Comparison of ENCODE assay signal across 10 cellular contexts in the genomic region with DNA sequence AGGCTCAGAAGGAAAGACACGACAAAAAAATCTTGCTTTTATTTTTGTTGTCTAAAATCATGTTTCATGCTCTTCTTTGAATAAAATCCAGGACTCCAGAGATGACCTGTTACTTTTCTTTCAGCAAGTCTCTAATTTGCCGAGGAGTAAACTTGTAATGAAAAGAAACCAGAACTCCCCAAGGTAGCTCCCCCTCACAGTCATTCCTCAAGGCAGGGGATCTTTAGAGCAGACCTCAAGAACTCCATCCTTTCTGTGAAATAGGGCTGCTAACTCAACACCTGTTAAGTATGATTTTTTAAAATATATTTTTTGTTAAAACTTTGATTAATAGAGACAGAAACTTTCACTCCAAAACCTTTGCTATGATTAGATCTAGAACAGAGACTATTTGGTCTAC.
DNase-seq lines count a peak whose midpoint lies in the region; ATAC-seq and TF ChIP-seq lines count a peak whose summit lies in the region.
"Had no signal": no experiment of that assay in that cellular context is flagged by ENCODE, and none has a peak within 500 bp of the region (broad histone marks: within the 10 kb centered on the region; RNA-seq: fewer than 3 reads in every experiment).

No MANE protein-coding gene starts in this region.

- POLR2A ChIA-PET in HCT116 (lab: Charles Lee): interaction anchor here (1.0 to 5.3 kb wide), 7 partner anchors 88 to 310 kb away, joined by 5 to 38 read pairs (median 8); no protein-coding TSS in a partner anchor

- no peaks in the 10 kb centered on the region for H4K20me1 ChIP-seq in HCT116 (ENCODE audit: insufficient read depth)
- no peaks in the 10 kb centered on the region for H4K20me1 ChIP-seq in osteoblast (ENCODE audit: insufficient read depth, low read length)
- H4K20me1 ChIP-seq in Karpas-422 (ENCODE audit: insufficient read depth, low read depth, low read length): no peaks in the 10 kb centered on the region

- BruUV-seq in HCT116 (replicated peaks; lab: Mats Ljungman, UMichigan): no TSS peak

- peaks cover 54% of the 10 kb centered on the region for H3K4me1 Mint-ChIP-seq in HFFc6 (ENCODE audit: low read depth)

- no peak overlapping the region for H3K4me3 Mint-ChIP-seq in HFFc6
- H3K4me3 Mint-ChIP-seq: activated T-helper 1 cell treated with anti-CD3 and anti-CD28 coated beads, Interleukin-12 subunit alpha, Interleukin-12 subunit beta, Interleukin-2, Interleukin-4 antibody, amounts not matched to agents 30 ng/mL and 10 ng/mL and 1 ng/mL, durations not matched to agents 14 hours and 24 hours and 36 hours; nephron progenitor cell had no signal

- TF ChIP-seq RAD21 in HCT116 (IDR thresholded peaks at IDR 0.05; ENCODE audit: low read depth): no peak

- H3K27me3 Mint-ChIP-seq in HFFc6 (ENCODE audit: insufficient read depth): peaks cover 5% of the 10 kb centered on the region

- ATAC-seq in HCT116: no peak
- no peak for ATAC-seq in HG02642 (IDR thresholded peaks at IDR 0.05; ENCODE audit: poor library complexity, unreplicated experiment)

- H3K27ac ChIP-seq in ACC112 (ENCODE audit: low read depth, low read length) (0 out of 2 replicates have a peak overlapping the region, but pooled peaks have one; percentile 10), HCT116 (ENCODE audit: low read depth, low read length) (no peak overlapping the region), ascending aorta (peak overlapping the region; percentile 3 to 45), osteoblast (ENCODE audit: low read depth, low read length) (peak overlapping the region; percentile 7), Karpas-422 (ENCODE audit: low read length) (no peak overlapping the region)

- TF ChIP-seq CTCF in HCT116 (IDR thresholded peaks at IDR 0.05 in 2 of 3, conservative IDR thresholded peaks at IDR 0.05 in 1 of 3; ENCODE audit: borderline replicate concordance in 1 of 3, insufficient read depth in 1 of 3, low read depth in 2 of 3, low read length in 2 of 3) (no peak), ascending aorta (IDR thresholded peaks at IDR 0.05) (no peak), osteoblast (IDR thresholded peaks at IDR 0.05; ENCODE audit: extremely low read depth, low read depth, low read length) (no peak), HFFc6 (IDR thresholded peaks at IDR 0.05) (no peak)

- RAD21 ChIA-PET in HCT116 (lab: Charles Lee; ENCODE audit: low non-redundant PET in 1 of 2, low total read pairs in 2 of 2, uncharacterized antibody in 2 of 2, unreplicated experiment in 2 of 2): interaction anchor here (0.6 to 3.1 kb wide), 20 partner anchors 87 to 425 kb away, joined by 3 to 49 read pairs (median 6); no protein-coding TSS in a partner anchor

- H3K9me2 ChIP-seq in HCT116 (ENCODE audit: insufficient read depth) (no peaks in the 10 kb centered on the region), Karpas-422 (replicated peaks; ENCODE audit: insufficient read depth, low read length) (no peaks in the 10 kb centered on the region)

- H3K9ac ChIP-seq in HCT116 (ENCODE audit: low read length) (no peak overlapping the region), Karpas-422 (ENCODE audit: low read length) (no peak overlapping the region)

- no peaks in the 10 kb centered on the region for H3K36me3 Mint-ChIP-seq in HFFc6 (ENCODE audit: low read depth)

- H3K4me1 ChIP-seq in ACC112 (ENCODE audit: control insufficient read depth, insufficient read depth, low read length, unreplicated experiment): peaks cover 19% of the 10 kb centered on the region
- peaks cover 19 to 40% of the 10 kb centered on the region in 2 experiments for H3K4me1 ChIP-seq in HCT116 (ENCODE audit: control insufficient read depth in 1 of 2, insufficient read depth in 2 of 2, low read length in 2 of 2)
- H3K4me1 ChIP-seq in ascending aorta: no peaks in the 10 kb centered on the region
- H3K4me1 ChIP-seq in osteoblast (ENCODE audit: insufficient read depth, low read length): peaks cover 22% of the 10 kb centered on the region
- H3K4me1 ChIP-seq in Karpas-422 (ENCODE audit: low read length): no peaks in the 10 kb centered on the region

- H3K4me3 ChIP-seq in ACC112 (ENCODE audit: low read depth, low read length) (no peak overlapping the region), HCT116 (replicated peaks in 1 of 2; ENCODE audit: low read depth in 1 of 2, low read length in 2 of 2) (no peak overlapping the region), ascending aorta (no peak overlapping the region), osteoblast (ENCODE audit: insufficient read depth, low read length) (no peak overlapping the region), Karpas-422 (ENCODE audit: low read length) (no peak overlapping the region)

- H3K36me3 ChIP-seq in ACC112 (ENCODE audit: insufficient read depth, low read length) (no peaks in the 10 kb centered on the region), HCT116 (ENCODE audit: control insufficient read depth in 1 of 2, insufficient read depth in 2 of 2, low read length in 2 of 2) (no peaks in the 10 kb centered on the region), ascending aorta (no peaks in the 10 kb centered on the region), osteoblast (ENCODE audit: insufficient read depth, low read length) (no peaks in the 10 kb centered on the region), Karpas-422 (ENCODE audit: insufficient read depth, low read length) (no peaks in the 10 kb centered on the region)

- CTCF ChIA-PET in HCT116 (lab: Charles Lee): interaction anchor here (0.6 to 8.7 kb wide), 43 partner anchors 9 to 1031 kb away, joined by 3 to 338 read pairs (median 5); partner anchors contain the start of gene ARHGAP29

- H2AFZ ChIP-seq in ACC112 (ENCODE audit: low read length, unreplicated experiment) (no peak overlapping the region), HCT116 (ENCODE audit: low read depth, low read length, poor library complexity, severe bottlenecking) (peak overlapping the region; percentile 81), osteoblast (ENCODE audit: low read length) (no peak overlapping the region), Karpas-422 (ENCODE audit: low read length) (no peak overlapping the region)

- H3K27me3 ChIP-seq in ACC112 (ENCODE audit: insufficient read depth, low read length) (no peaks in the 10 kb centered on the region), HCT116 (ENCODE audit: insufficient read depth, low read length) (no peaks in the 10 kb centered on the region), ascending aorta (no peaks in the 10 kb centered on the region), osteoblast (ENCODE audit: insufficient read depth, low read length) (no peaks in the 10 kb centered on the region), Karpas-422 (ENCODE audit: low read length) (no peaks in the 10 kb centered on the region)

- no peaks in the 10 kb centered on the region for H3K79me2 ChIP-seq in ACC112 (ENCODE audit: control insufficient read depth, insufficient read depth, low read length, unreplicated experiment)
- no peaks in the 10 kb centered on the region for H3K79me2 ChIP-seq in HCT116 (ENCODE audit: insufficient read depth, low read length)
- H3K79me2 ChIP-seq in osteoblast (ENCODE audit: insufficient read depth, low read length): no peaks in the 10 kb centered on the region
- no peaks in the 10 kb centered on the region for H3K79me2 ChIP-seq in Karpas-422 (ENCODE audit: low read length)

- H3K9me3 ChIP-seq in HCT116 (ENCODE audit: control insufficient read depth in 1 of 2, insufficient read depth in 1 of 2, low read depth in 1 of 2, low read length in 2 of 2) (no peaks in the 10 kb centered on the region), ascending aorta (no peaks in the 10 kb centered on the region), osteoblast (ENCODE audit: low read depth, low read length) (no peaks in the 10 kb centered on the region), Karpas-422 (ENCODE audit: low read length) (no peaks in the 10 kb centered on the region)

- intact Hi-C loops in HCT116 (cut with micrococcal nuclease) (loop anchor here (10.0 kb wide), 1 partner anchor 431 kb away; the partner anchor contains the start of gene GCLM), ascending aorta (cut with DNase I) (loop anchor here (1.0 to 10.0 kb wide), 3 partner anchors 127 to 431 kb away; partner anchors contain the start of gene GCLM)

- H3K4me2 ChIP-seq in HCT116 (ENCODE audit: low read length) (peak overlapping the region; percentile 13; the same call in 1 of the 2 replicates), osteoblast (ENCODE audit: insufficient read depth, low read length) (no peak overlapping the region), Karpas-422 (ENCODE audit: low read depth, low read length, poor library complexity, severe bottlenecking) (no peak overlapping the region)

- H3K27ac Mint-ChIP-seq in HFFc6: no peak overlapping the region
- H3K27ac Mint-ChIP-seq: activated T-helper 1 cell treated with anti-CD3 and anti-CD28 coated beads, Interleukin-12 subunit alpha, Interleukin-12 subunit beta, Interleukin-2, Interleukin-4 antibody, amounts not matched to agents 30 ng/mL and 10 ng/mL and 1 ng/mL, durations not matched to agents 14 hours and 24 hours and 36 hours; nephron progenitor cell had no signal

- TF ChIP-seq POLR2A in HCT116 (IDR thresholded peaks at IDR 0.05; ENCODE audit: borderline replicate concordance, extremely low read depth, insufficient read depth, insufficient read length): no peak

- DNase-seq in HCT116 (ENCODE audit: low read depth, low spot score) (no peak), ascending aorta (ENCODE audit: low spot score in 2 of 2) (no peak), osteoblast (ENCODE audit: insufficient read length, low spot score, missing footprints) (no peak), Karpas-422 (no peak), HFFc6 (no peak)
- no peak for DNase-seq in activated effector memory CD4-positive, alpha-beta T cell treated with Interleukin-2 at 50 U/mL for 16 hours

- H3K9me3 Mint-ChIP-seq in HFFc6: no peaks in the 10 kb centered on the region
- H3K9me3 Mint-ChIP-seq: activated T-helper 1 cell treated with anti-CD3 and anti-CD28 coated beads, Interleukin-12 subunit alpha, Interleukin-12 subunit beta, Interleukin-2, Interleukin-4 antibody, amounts not matched to agents 30 ng/mL and 10 ng/mL and 1 ng/mL, durations not matched to agents 14 hours and 24 hours and 36 hours; nephron progenitor cell had no signal

TF ChIP-seq in HCT116, 20 proteins besides CTCF, POLR2A, EP300 and RAD21 (continues in another document):
- TF ChIP-seq EGR1 (IDR thresholded peaks at IDR 0.05; ENCODE audit: low read depth): no peak

Comparison
In these comparisons a context has a peak if more than half of its experiments do, and no peak if none do; other contexts are left out.
1. H3K27ac ChIP-seq: peak in ACC112 (single experiment), ascending aorta (2 of 2) and osteoblast (single experiment); none in HCT116 (single experiment) and Karpas-422 (single experiment).